23 cellular contexts compared by ENCODE assay signal in the genomic region with DNA sequence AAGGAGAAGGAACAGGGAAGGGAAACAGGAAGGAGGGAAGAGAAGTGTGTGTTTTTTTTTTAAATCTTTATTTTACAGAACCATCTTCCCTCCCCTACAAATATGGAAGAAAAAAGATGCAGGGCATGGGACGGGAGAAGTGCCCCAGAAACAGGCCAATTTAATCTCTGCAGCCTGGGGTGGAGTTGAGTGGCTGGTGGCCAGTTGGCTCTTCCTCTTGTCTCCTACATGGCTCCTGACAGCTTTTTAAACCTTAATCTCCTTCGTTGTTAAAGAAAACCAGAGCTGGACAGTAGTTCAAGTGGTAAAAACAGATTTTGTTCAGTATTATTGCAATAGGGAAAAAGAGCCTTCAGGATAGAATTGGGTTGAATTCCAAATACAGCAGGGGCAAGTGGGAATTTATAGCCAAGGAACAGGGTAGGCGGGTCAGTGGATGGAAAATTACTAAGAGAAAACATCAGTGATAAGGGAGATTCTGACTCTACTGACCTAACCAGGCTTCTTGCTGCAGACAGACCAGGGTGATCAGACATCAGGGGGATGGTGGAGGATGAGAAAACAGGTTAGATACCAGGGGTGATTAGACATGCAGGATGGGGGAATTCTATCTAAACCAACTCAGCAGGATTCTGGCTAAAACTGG.
"Had no signal": no experiment of that assay in that cellular context is flagged by ENCODE, and none has a peak within 500 bp of the region (broad histone marks: within the 10 kb centered on the region; RNA-seq: fewer than 3 reads in every experiment).

No MANE protein-coding gene starts in this region.

- H3K9me3 Mint-ChIP-seq: natural killer cell; stimulated activated naive CD8-positive, alpha-beta T cell treated with anti-CD3 and anti-CD28 coated beads, Interleukin-15, amount 100 ng/mL, for 72 hours had no signal

- H3K4me1 ChIP-seq: prostate gland, right lobe of liver had no signal

- H3K4me3 ChIP-seq: coronary artery, esophagus muscularis mucosa, hepatocyte, lung, prostate gland, right lobe of liver, smooth muscle cell, suprapubic skin, vagina had no signal

- H2AFZ ChIP-seq: hepatocyte had no signal

- H3K27ac Mint-ChIP-seq: memory B cell, natural killer cell had no signal

- DNase-seq: central memory CD4-positive, alpha-beta T cell; dermis blood vessel endothelial cell; effector memory CD4-positive, alpha-beta T cell; left colon; natural killer cell; right lobe of liver; stimulated activated CD4-positive, alpha-beta T cell treated with anti-CD3 and anti-CD28 coated beads, Interleukin-12 subunit alpha, Interleukin-12 subunit beta, amount 100 ng/mL, for 4 hours; stimulated activated CD4-positive, alpha-beta T cell treated with anti-CD3 and anti-CD28 coated beads, Interleukin-1b, Interleukin-23, amount 100 ng/mL, for 48 hours; stimulated activated CD4-positive, alpha-beta T cell treated with anti-CD3 and anti-CD28 coated beads, Interleukin-4, amount 100 ng/mL, for 1 hour; stimulated activated CD8-positive, alpha-beta memory T cell treated with anti-CD3 and anti-CD28 coated beads, Interleukin-4, amount 100 ng/mL, for 48 hours; stimulated activated naive CD4-positive, alpha-beta T cell; stimulated activated naive CD8-positive, alpha-beta T cell treated with anti-CD3 and anti-CD28 coated beads, Interleukin-15, amount 100 ng/mL, for 72 hours; trophoblast cell had no signal

- H3K4me3 Mint-ChIP-seq: memory B cell; natural killer cell; stimulated activated naive CD8-positive, alpha-beta T cell treated with anti-CD3 and anti-CD28 coated beads, Interleukin-15, amount 100 ng/mL, for 72 hours had no signal

- H3K9me3 ChIP-seq: esophagus muscularis mucosa, neutrophil, prostate gland, right lobe of liver, suprapubic skin, vagina had no signal

- H3K27me3 ChIP-seq: esophagus muscularis mucosa, hepatocyte, neutrophil, right lobe of liver, suprapubic skin, vagina had no signal

- H3K4me2 ChIP-seq: hepatocyte, smooth muscle cell had no signal

- ATAC-seq: left colon; natural killer cell; right lobe of liver; stimulated activated naive CD8-positive, alpha-beta T cell treated with anti-CD3 and anti-CD28 coated beads, Interleukin-15, amount 100 ng/mL, for 72 hours had no signal

- H3K36me3 Mint-ChIP-seq: natural killer cell had no signal

- H3K27ac ChIP-seq: coronary artery, hepatocyte, neutrophil, prostate gland, right lobe of liver, suprapubic skin, vagina had no signal

- H3K36me3 ChIP-seq: esophagus muscularis mucosa, neutrophil, prostate gland, right lobe of liver, suprapubic skin, vagina had no signal

- H3K4me1 Mint-ChIP-seq: memory B cell; natural killer cell; stimulated activated naive CD8-positive, alpha-beta T cell treated with anti-CD3 and anti-CD28 coated beads, Interleukin-15, amount 100 ng/mL, for 72 hours had no signal

- H3K79me2 ChIP-seq: hepatocyte had no signal
